Comparison of ENCODE assay signal across 27 cellular contexts in genomic region chr22:27482414-27482813, GRCh38.
"Had no signal": no experiment of that assay in that cellular context is flagged by ENCODE, and none has a peak within 500 bp of the region (broad histone marks: within the 10 kb centered on the region; RNA-seq: fewer than 3 reads in every experiment).

No MANE protein-coding gene starts in this region.

- DNase-seq: effector memory CD8-positive, alpha-beta T cell; gastrocnemius medialis; glutamatergic neuron; immature natural killer cell; left colon; mesendoderm; mucosa of descending colon; nucleus accumbens; retina; right lobe of liver; stimulated activated CD4-positive, alpha-beta T cell treated with anti-CD3 and anti-CD28 coated beads, Interleukin-4, amount 100 ng/mL, for 1 hour; stimulated activated CD8-positive, alpha-beta memory T cell treated with anti-CD3 and anti-CD28 coated beads, Interleukin-4, amount 100 ng/mL, for 48 hours; stimulated activated naive CD8-positive, alpha-beta T cell treated with anti-CD3 and anti-CD28 coated beads, Interleukin-15, Interleukin-2, amounts not matched to agents 100 U/mL and 50 U/mL, for 24 hours; thyroid gland; uterus had no signal

- H3K27me3 ChIP-seq: right lobe of liver, suprapubic skin, thyroid gland, uterus had no signal

- H3K9ac ChIP-seq: parathyroid adenoma had no signal

- FAIRE-seq: colon, keratinocyte had no signal

- H3K9me3 Mint-ChIP-seq: immature natural killer cell; naive thymus-derived CD8-positive, alpha-beta T cell; stimulated activated effector memory CD8-positive, alpha-beta T cell treated with anti-CD3 and anti-CD28 coated beads, Interleukin-12 subunit alpha, Interleukin-12 subunit beta, amount 100 ng/mL, for 72 hours; type B pancreatic cell had no signal

- H2AFZ ChIP-seq: parathyroid adenoma had no signal

- H3K27ac ChIP-seq: epithelial cell of prostate, esophagus muscularis mucosa, gastrocnemius medialis, parathyroid adenoma, psoas muscle, right lobe of liver, suprapubic skin, thyroid gland, uterus had no signal

- H3K27ac Mint-ChIP-seq: dendritic cell treated with granulocyte-macrophage colony-stimulating factor and Interleukin-4, amounts not matched to agents 40 ng/mL and 50 ng/mL, for 4 days; effector memory CD8-positive, alpha-beta T cell; immature natural killer cell; naive thymus-derived CD8-positive, alpha-beta T cell; stimulated activated effector memory CD8-positive, alpha-beta T cell treated with anti-CD3 and anti-CD28 coated beads, Interleukin-12 subunit alpha, Interleukin-12 subunit beta, amount 100 ng/mL, for 72 hours; type B pancreatic cell had no signal

- H3K36me3 ChIP-seq: esophagus muscularis mucosa, gastrocnemius medialis, right lobe of liver, suprapubic skin, thyroid gland, uterus had no signal

- H3K79me2 ChIP-seq: parathyroid adenoma had no signal

- H3K4me3 ChIP-seq: esophagus muscularis mucosa, gastrocnemius medialis, mucosa of descending colon, psoas muscle, right lobe of liver, suprapubic skin, thyroid gland, uterus had no signal

- H3K4me1 Mint-ChIP-seq: immature natural killer cell; naive thymus-derived CD8-positive, alpha-beta T cell; stimulated activated effector memory CD8-positive, alpha-beta T cell treated with anti-CD3 and anti-CD28 coated beads, Interleukin-12 subunit alpha, Interleukin-12 subunit beta, amount 100 ng/mL, for 72 hours had no signal

- H3K36me3 Mint-ChIP-seq: immature natural killer cell; naive thymus-derived CD8-positive, alpha-beta T cell; stimulated activated effector memory CD8-positive, alpha-beta T cell treated with anti-CD3 and anti-CD28 coated beads, Interleukin-12 subunit alpha, Interleukin-12 subunit beta, amount 100 ng/mL, for 72 hours; type B pancreatic cell had no signal

- H3K4me1 ChIP-seq: gastrocnemius medialis, parathyroid adenoma, psoas muscle, right lobe of liver, suprapubic skin, thyroid gland, uterus had no signal

- H3K4me3 Mint-ChIP-seq: dendritic cell treated with granulocyte-macrophage colony-stimulating factor and Interleukin-4, amounts not matched to agents 40 ng/mL and 50 ng/mL, for 4 days; effector memory CD8-positive, alpha-beta T cell; immature natural killer cell; naive thymus-derived CD8-positive, alpha-beta T cell; neural crest cell; stimulated activated effector memory CD8-positive, alpha-beta T cell treated with anti-CD3 and anti-CD28 coated beads, Interleukin-12 subunit alpha, Interleukin-12 subunit beta, amount 100 ng/mL, for 72 hours; type B pancreatic cell had no signal

- H3K9me3 ChIP-seq: esophagus muscularis mucosa, gastrocnemius medialis, mucosa of descending colon, psoas muscle, right lobe of liver, suprapubic skin, thyroid gland, uterus had no signal
